In the genomic region with DNA sequence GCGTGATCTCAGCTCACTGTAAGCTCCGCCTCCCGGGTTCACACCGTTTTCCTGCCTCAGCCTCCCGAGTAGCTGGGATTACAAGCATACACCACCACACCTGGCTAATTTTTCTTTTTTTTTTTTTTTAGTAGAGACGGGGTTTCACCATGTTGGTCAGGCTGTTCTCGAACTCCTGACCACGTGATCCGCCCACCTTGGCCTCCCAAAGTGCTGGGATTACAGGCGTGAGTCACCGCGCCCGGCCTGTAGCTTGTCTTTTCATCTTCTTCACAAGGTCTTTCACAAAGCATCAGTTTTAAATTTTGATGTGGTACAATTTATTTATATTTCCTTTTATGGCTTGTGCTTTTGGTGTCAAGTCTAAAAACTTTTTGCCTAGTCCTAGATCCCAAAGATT, we compare ENCODE assay signal across 4 cellular contexts. TPM values are rescaled to one million over a fixed set of nuclear protein-coding genes. Genes with fewer than 3 reads are reported as not detected.
DNase-seq lines count a peak whose midpoint lies in the region; ATAC-seq, FAIRE-seq and TF ChIP-seq lines count a peak whose summit lies in the region.
"Not testable (repeated sequence)": the region's sequence is repeated elsewhere in the genome, so short reads cannot be mapped to it uniquely, and the experiment has no call there.

No MANE protein-coding gene starts in this region.

- DNase-seq in activated CD4-positive, alpha-beta T cell treated with anti-CD3 and anti-CD28 coated beads for 36 hours: peak; percentile 20
- peak; percentile 21 for DNase-seq in activated CD4-positive, alpha-beta memory T cell treated with anti-CD3 and anti-CD28 coated beads for 36 hours
- not testable (repeated sequence) for DNase-seq in K562 (ENCODE audit: extremely low read depth in 1 of 4, low spot score in 3 of 4)
- DNase-seq in stimulated activated CD4-positive, alpha-beta T cell treated with anti-CD3 and anti-CD28 coated beads, Interleukin-15, amount 100 ng/mL, for 24 hours: peak; percentile 5

- H3K27me3 ChIP-seq in K562 (ENCODE audit: control insufficient read depth in 2 of 2, insufficient read depth in 2 of 2, low read length in 2 of 2): not testable (repeated sequence)

- not testable (repeated sequence) for TF ChIP-seq RAD21 in K562 (CRISPR knock-in tag; conservative IDR thresholded peaks at IDR 0.05 in 1 of 2, IDR thresholded peaks at IDR 0.05 in 1 of 2)

- H3K4me1 ChIP-seq in K562 (replicated peaks in 1 of 2; ENCODE audit: control insufficient read depth in 2 of 2, insufficient read depth in 2 of 2, low read length in 2 of 2): not testable (repeated sequence)

- H3K4me1 Mint-ChIP-seq in activated CD4-positive, alpha-beta T cell treated with anti-CD3 and anti-CD28 coated beads for 36 hours; activated CD4-positive, alpha-beta memory T cell treated with anti-CD3 and anti-CD28 coated beads for 36 hours (ENCODE audit: low read depth): not testable (repeated sequence)

- not testable (repeated sequence) for H4K20me1 ChIP-seq in K562 (replicated peaks; ENCODE audit: control insufficient read depth, insufficient read depth, low read length)

- H3K9ac ChIP-seq in K562 (ENCODE audit: insufficient read depth in 1 of 2, low read depth in 2 of 2, low read length in 2 of 2): not testable (repeated sequence)

- POLR2A ChIA-PET in activated CD4-positive, alpha-beta T cell treated with anti-CD3 and anti-CD28 coated beads for 36 hours (lab: Charles Lee); activated CD4-positive, alpha-beta memory T cell treated with anti-CD3 and anti-CD28 coated beads for 36 hours (lab: Charles Lee); K562 (lab: Yijun Ruan, JAX): not testable (repeated sequence)

- not testable (repeated sequence) for H3K27ac Mint-ChIP-seq in activated CD4-positive, alpha-beta T cell treated with anti-CD3 and anti-CD28 coated beads for 36 hours; activated CD4-positive, alpha-beta memory T cell treated with anti-CD3 and anti-CD28 coated beads for 36 hours

- not testable (repeated sequence) for TF ChIP-seq EP300 in K562 (IDR thresholded peaks at IDR 0.05; ENCODE audit: low read length)

- intact Hi-C loops in activated CD4-positive, alpha-beta T cell treated with anti-CD3 and anti-CD28 coated beads for 36 hours (cut with DNase I, micrococcal nuclease); activated CD4-positive, alpha-beta memory T cell treated with anti-CD3 and anti-CD28 coated beads for 36 hours (cut with micrococcal nuclease); K562 (cut with micrococcal nuclease): not testable (repeated sequence)

- H3K79me2 ChIP-seq in K562 (ENCODE audit: control insufficient read depth, insufficient read depth, low read length): not testable (repeated sequence)

- H3K36me3 ChIP-seq in K562 (ENCODE audit: control insufficient read depth, insufficient read depth, low read length): not testable (repeated sequence)

- H3K27me3 Mint-ChIP-seq in activated CD4-positive, alpha-beta T cell treated with anti-CD3 and anti-CD28 coated beads for 36 hours; activated CD4-positive, alpha-beta memory T cell treated with anti-CD3 and anti-CD28 coated beads for 36 hours: not testable (repeated sequence)

- H3K36me3 Mint-ChIP-seq in activated CD4-positive, alpha-beta T cell treated with anti-CD3 and anti-CD28 coated beads for 36 hours (ENCODE audit: low read depth); activated CD4-positive, alpha-beta memory T cell treated with anti-CD3 and anti-CD28 coated beads for 36 hours: not testable (repeated sequence)

- not testable (repeated sequence) for H3K27ac ChIP-seq in K562 (ENCODE audit: extremely low read depth, low read depth, low read length)

- not testable (repeated sequence) for H3K9me3 ChIP-seq in K562 (replicated peaks; ENCODE audit: control insufficient read depth, insufficient read depth, low read depth, low read length)

- FAIRE-seq in K562 (lab: Jason Lieb, UNC): not testable (repeated sequence)

- not testable (repeated sequence) for H3K4me3 Mint-ChIP-seq in activated CD4-positive, alpha-beta T cell treated with anti-CD3 and anti-CD28 coated beads for 36 hours; activated CD4-positive, alpha-beta memory T cell treated with anti-CD3 and anti-CD28 coated beads for 36 hours

- BruUV-seq in K562 (replicated peaks; lab: Mats Ljungman, UMichigan): not testable (repeated sequence)

- H3K4me3 ChIP-seq in K562: not testable (repeated sequence)

- not testable (repeated sequence) for H3K9me3 Mint-ChIP-seq in activated CD4-positive, alpha-beta T cell treated with anti-CD3 and anti-CD28 coated beads for 36 hours (ENCODE audit: low read depth); activated CD4-positive, alpha-beta memory T cell treated with anti-CD3 and anti-CD28 coated beads for 36 hours

- ATAC-seq in activated CD4-positive, alpha-beta T cell treated with anti-CD3 and anti-CD28 coated beads for 36 hours; K562: not testable (repeated sequence)

- not testable (repeated sequence) for TF ChIP-seq CTCF in K562 (IDR thresholded peaks at IDR 0.05 in 2 of 3, conservative IDR thresholded peaks at IDR 0.05 in 1 of 3; ENCODE audit: insufficient read depth in 2 of 3, low read depth in 1 of 3, low read length in 3 of 3)

- H3K9me1 ChIP-seq in K562 (ENCODE audit: control insufficient read depth, insufficient read depth, low read length): not testable (repeated sequence)

- 7% methylated on average over 5 of the region's 13 CpGs for WGBS in K562 (ENCODE audit: insufficient coverage, low coverage, missing lambda C conversion rate)

- in situ Hi-C loops in K562 (cut with MboI): not testable (repeated sequence)

- H3K4me2 ChIP-seq in K562 (ENCODE audit: insufficient read depth, low read length): not testable (repeated sequence)

- H2AFZ ChIP-seq in K562 (ENCODE audit: low read depth, low read length): not testable (repeated sequence)

- CTCF ChIA-PET in activated CD4-positive, alpha-beta T cell treated with anti-CD3 and anti-CD28 coated beads for 36 hours (lab: Charles Lee): interaction anchor here (1.0 to 1.3 kb wide), 2 partner anchors 16 to 140 kb away, joined by 3 read pairs; no protein-coding TSS in a partner anchor
- CTCF ChIA-PET in activated CD4-positive, alpha-beta memory T cell treated with anti-CD3 and anti-CD28 coated beads for 36 hours (lab: Charles Lee); K562 (lab: Yijun Ruan, JAX; ENCODE audit: low intra/inter-chr PET ratio): not testable (repeated sequence)

- TF ChIP-seq POLR2A in K562 (conservative IDR thresholded peaks at IDR 0.05): not testable (repeated sequence)

TF ChIP-seq in K562, 482 proteins besides CTCF, POLR2A, EP300 and RAD21 (continues in another document):
- TF ChIP-seq RAD51 (IDR thresholded peaks at IDR 0.05; ENCODE audit: borderline replicate concordance, low read depth): 0 out of 2 replicates have a peak, but pooled peaks have one; percentile 55
- 0 out of 2 replicates have a peak, but pooled peaks have one; percentile 19 for TF ChIP-seq DPF2 (IDR thresholded peaks at IDR 0.05)

RNA-seq across cellular contexts. Expression of a gene that starts 17.4 kb away (rescaled TPM):
- 10 to 100 TPM; 19.2 to 22.8 TPM for total RNA-seq in activated CD4-positive, alpha-beta T cell treated with anti-CD3 and anti-CD28 coated beads for 36 hours
- total RNA-seq in activated CD4-positive, alpha-beta memory T cell treated with anti-CD3 and anti-CD28 coated beads for 36 hours: 10 to 100 TPM; 22.7 to 25.3 TPM
- total RNA-seq in K562 (2011; cell fraction: chromatin; rRNA removed; ENCODE audit: low replicate concordance): 79.8 and 96.2 TPM in 2 replicates
- 38.5 and 45.4 TPM in 2 replicates for total RNA-seq in K562 (2011; cell fraction: nucleolus; rRNA removed)
- total RNA-seq in K562 (2011; cell fraction: nucleoplasm; rRNA removed): 55.1 and 55.5 TPM in 2 replicates
- total RNA-seq in K562 (2014; rRNA removed): 5.1 and 9.0 TPM in 2 replicates
- 7.1 and 8.3 TPM in 2 replicates for total RNA-seq in K562 (2014; rRNA removed; fragmentation: Illumina TruSeq; extraction: Trizol)
- total RNA-seq in K562 (2015; rRNA removed; fragmentation: Illumina TruSeq; extraction: Trizol): 7.5 and 7.9 TPM in 2 replicates
- total RNA-seq in K562 (2021): 12.3 and 13.6 TPM in 2 replicates
- 13.7 and 20.0 TPM in 2 replicates for polyA plus RNA-seq in K562 (2011; rRNA removed)
- 8.9 and 12.3 TPM in 2 replicates for polyA plus RNA-seq in K562 (2011; cell fraction: cytosol; rRNA removed)
- polyA plus RNA-seq in K562 (2011; cell fraction: nucleus; rRNA removed): 83.6 and 87.4 TPM in 2 replicates
- 8.8 and 14.8 TPM in 2 replicates for polyA plus RNA-seq in K562 (2012)
- 10.7 and 12.0 TPM in 2 replicates for polyA plus RNA-seq in K562 (2014; fragmentation: Illumina TruSeq; extraction: Trizol)
- 1 to 10 TPM; 1.6 to 1.9 TPM for polyA plus RNA-seq in K562 (2014; fragmentation: Nextera tagmentation; extraction: Ambion mirVana)
- 6.9 and 8.3 TPM in 2 replicates for polyA plus RNA-seq in K562 (2014; rRNA removed)
- polyA minus RNA-seq in K562 (2011; rRNA and poly(A)+ RNA removed): 17.3 and 19.5 TPM in 2 replicates
- 5.9 and 13.6 TPM in 2 replicates for polyA minus RNA-seq in K562 (2011; cell fraction: cytosol; rRNA and poly(A)+ RNA removed)
- 13.2 and 26.2 TPM in 2 replicates for polyA minus RNA-seq in K562 (2011; cell fraction: nucleus; rRNA and poly(A)+ RNA removed)

RNA-seq across cellular contexts. Expression of a gene that starts 27.5 kb away (rescaled TPM):
- 10 to 100 TPM; 56.0 to 69.9 TPM for total RNA-seq in activated CD4-positive, alpha-beta T cell treated with anti-CD3 and anti-CD28 coated beads for 36 hours
- total RNA-seq in activated CD4-positive, alpha-beta memory T cell treated with anti-CD3 and anti-CD28 coated beads for 36 hours: 10 to 100 TPM; 55.5 to 56.8 TPM
- total RNA-seq in K562 (2011; cell fraction: chromatin; rRNA removed; ENCODE audit: low replicate concordance): 87.8 and 154 TPM in 2 replicates
- 77.8 and 91.1 TPM in 2 replicates for total RNA-seq in K562 (2011; cell fraction: nucleolus; rRNA removed)
- 95.8 and 138 TPM in 2 replicates for total RNA-seq in K562 (2011; cell fraction: nucleoplasm; rRNA removed)
- 22.9 and 33.0 TPM in 2 replicates for total RNA-seq in K562 (2014; rRNA removed)
- total RNA-seq in K562 (2014; rRNA removed; fragmentation: Illumina TruSeq; extraction: Trizol): 20.2 and 20.4 TPM in 2 replicates
- 26.6 and 27.3 TPM in 2 replicates for total RNA-seq in K562 (2015; rRNA removed; fragmentation: Illumina TruSeq; extraction: Trizol)
- 42.5 and 45.1 TPM in 2 replicates for total RNA-seq in K562 (2021)
- polyA plus RNA-seq in K562 (2011; rRNA removed): 26.8 and 34.4 TPM in 2 replicates
- polyA plus RNA-seq in K562 (2011; cell fraction: cytosol; rRNA removed): 26.4 and 36.5 TPM in 2 replicates
- 47.8 and 75.5 TPM in 2 replicates for polyA plus RNA-seq in K562 (2011; cell fraction: nucleus; rRNA removed)
- polyA plus RNA-seq in K562 (2012): 35.6 and 43.4 TPM in 2 replicates
- 46.7 and 47.4 TPM in 2 replicates for polyA plus RNA-seq in K562 (2014; fragmentation: Illumina TruSeq; extraction: Trizol)
- polyA plus RNA-seq in K562 (2014; fragmentation: Nextera tagmentation; extraction: Ambion mirVana): 1 to 10 TPM; 4.0 TPM
- polyA plus RNA-seq in K562 (2014; rRNA removed): 33.8 and 36.2 TPM in 2 replicates
- polyA minus RNA-seq in K562 (2011; rRNA and poly(A)+ RNA removed): 29.8 and 30.7 TPM in 2 replicates
- polyA minus RNA-seq in K562 (2011; cell fraction: cytosol; rRNA and poly(A)+ RNA removed): 24.3 and 25.7 TPM in 2 replicates
- 22.9 and 27.5 TPM in 2 replicates for polyA minus RNA-seq in K562 (2011; cell fraction: nucleus; rRNA and poly(A)+ RNA removed)
